25 cellular contexts compared by ENCODE assay signal in the genomic region with DNA sequence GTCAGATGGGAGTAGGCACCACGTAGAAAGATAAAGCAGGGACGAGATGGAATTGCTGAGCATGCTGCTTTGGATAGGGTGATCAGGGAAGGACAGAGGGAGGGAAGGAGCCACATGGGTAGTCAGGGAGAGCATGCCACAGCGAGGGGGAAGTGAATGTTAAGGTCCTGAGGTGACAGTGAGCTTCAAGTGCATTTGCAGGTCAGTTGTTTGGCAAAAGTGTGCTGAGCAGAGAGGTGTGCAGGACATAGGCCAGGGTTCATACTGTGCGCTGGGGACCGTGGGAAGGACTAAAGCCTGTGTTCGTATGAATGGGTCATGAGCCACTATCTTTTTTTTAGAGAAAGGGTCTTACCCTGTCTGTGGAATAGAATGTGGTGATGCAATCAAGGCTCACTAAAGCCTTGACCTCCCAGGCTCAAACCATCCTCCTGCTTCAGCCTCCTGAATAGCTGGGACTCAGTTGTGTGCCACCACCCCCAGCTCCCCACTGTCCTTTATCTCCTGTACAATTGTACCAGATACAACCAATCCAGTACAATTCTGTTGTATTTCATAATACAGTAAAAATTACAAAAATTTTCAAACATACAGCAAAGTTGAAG.
"Had no signal": no experiment of that assay in that cellular context is flagged by ENCODE, and none has a peak within 500 bp of the region (broad histone marks: within the 10 kb centered on the region; RNA-seq: fewer than 3 reads in every experiment).

No MANE protein-coding gene starts in this region.

- H3K27me3 ChIP-seq: esophagus muscularis mucosa, foreskin keratinocyte, gastroesophageal sphincter, heart left ventricle, hepatocyte, left lung, neutrophil, stomach, thyroid gland, upper lobe of left lung had no signal

- DNase-seq: dermis blood vessel endothelial cell; effector memory CD4-positive, alpha-beta T cell; foreskin keratinocyte; left cardiac atrium; natural killer cell; small intestine; stimulated activated CD4-positive, alpha-beta T cell treated with anti-CD3 and anti-CD28 coated beads, Interleukin-15, amount 100 ng/mL, for 24 hours; stimulated activated CD4-positive, alpha-beta T cell treated with anti-CD3 and anti-CD28 coated beads, Interleukin-4, amount 100 ng/mL, for 1 hour; stimulated activated CD8-positive, alpha-beta memory T cell treated with anti-CD3 and anti-CD28 coated beads, Interleukin-4, amount 100 ng/mL, for 48 hours; stimulated activated naive CD4-positive, alpha-beta T cell treated with Interleukin-2 at 50 U/mL for 16 hours; stomach; thyroid gland; upper lobe of left lung had no signal

- H3K4me3 Mint-ChIP-seq: natural killer cell had no signal

- FAIRE-seq: endothelial cell of umbilical vein, small intestine, urothelium cell line had no signal

- H2AFZ ChIP-seq: hepatocyte, parathyroid adenoma had no signal

- H3K9me3 ChIP-seq: esophagus muscularis mucosa, gastroesophageal sphincter, heart left ventricle, left lung, lower lobe of right lung, neutrophil, stomach, thyroid gland, upper lobe of left lung had no signal

- H3K36me3 ChIP-seq: neutrophil had no signal

- H3K27ac Mint-ChIP-seq: natural killer cell, progenitor cell of endocrine pancreas had no signal

- H3K4me3 ChIP-seq: coronary artery, esophagus muscularis mucosa, gastroesophageal sphincter, heart left ventricle, hepatocyte, left lung, lower lobe of right lung, stomach, thyroid gland, upper lobe of left lung had no signal

- H3K27ac ChIP-seq: coronary artery, esophagus muscularis mucosa, foreskin keratinocyte, gastroesophageal sphincter, heart left ventricle, hepatocyte, left lung, lower lobe of right lung, neutrophil, parathyroid adenoma, stomach, thyroid gland, upper lobe of left lung had no signal

- H3K4me1 ChIP-seq: foreskin keratinocyte, parathyroid adenoma had no signal

- H3K9me3 Mint-ChIP-seq: natural killer cell had no signal

- H3K4me2 ChIP-seq: hepatocyte had no signal

- H3K36me3 Mint-ChIP-seq: natural killer cell had no signal

- ATAC-seq: foreskin keratinocyte, gastroesophageal sphincter, left cardiac atrium, left lung, lower lobe of right lung, natural killer cell had no signal

- H3K79me2 ChIP-seq: hepatocyte, parathyroid adenoma had no signal

- H3K9ac ChIP-seq: parathyroid adenoma had no signal
